Comparison of ENCODE assay signal across 26 cellular contexts in genomic region chr5:153520137-153520536, GRCh38. TPM values are rescaled to one million over a fixed set of nuclear protein-coding genes. Genes with fewer than 3 reads are reported as not detected.
"Had no signal": no experiment of that assay in that cellular context is flagged by ENCODE, and none has a peak within 500 bp of the region (broad histone marks: within the 10 kb centered on the region; RNA-seq: fewer than 3 reads in every experiment).

No MANE protein-coding gene starts in this region.

- ATAC-seq: activated CD8-positive, alpha-beta T cell treated with anti-CD3 and anti-CD28 coated beads, Interleukin-2, amount 10 ng/mL, durations not matched to agents 7 days and 5 days had no signal

- H3K9me3 Mint-ChIP-seq: T-helper 1 cell treated with Interleukin-12 subunit alpha and Interleukin-12 subunit beta and Interleukin-4 antibody, amounts not matched to agents 30 μg/mL and 1 μg/mL, for 36 hours had no signal

- H3K27ac ChIP-seq: adrenal gland, breast epithelium, Peyer's patch, RWPE1 had no signal

- H3K27me3 ChIP-seq: adrenal gland, breast epithelium, Peyer's patch had no signal

- H3K36me3 Mint-ChIP-seq: activated naive CD8-positive, alpha-beta T cell treated with anti-CD3 and anti-CD28 coated beads, Interleukin-2, amount 10 ng/mL, durations not matched to agents 7 days and 5 days had no signal

- H3K4me3 Mint-ChIP-seq: activated CD8-positive, alpha-beta T cell treated with anti-CD3 and anti-CD28 coated beads, Interleukin-2, amount 10 ng/mL, durations not matched to agents 7 days and 5 days; activated naive CD8-positive, alpha-beta T cell treated with anti-CD3 and anti-CD28 coated beads, Interleukin-2, amount 10 ng/mL, durations not matched to agents 7 days and 5 days; T-helper 1 cell treated with Interleukin-12 subunit alpha and Interleukin-12 subunit beta and Interleukin-4 antibody, amounts not matched to agents 30 μg/mL and 1 μg/mL, for 36 hours had no signal

- H3K4me3 ChIP-seq: adrenal gland, breast epithelium, Peyer's patch had no signal

- H3K4me1 ChIP-seq: breast epithelium, Peyer's patch had no signal

- H3K36me3 ChIP-seq: adrenal gland, breast epithelium, Peyer's patch had no signal

- H3K27ac Mint-ChIP-seq: activated CD8-positive, alpha-beta T cell treated with anti-CD3 and anti-CD28 coated beads, Interleukin-2, amount 10 ng/mL, durations not matched to agents 7 days and 5 days; activated naive CD8-positive, alpha-beta T cell treated with anti-CD3 and anti-CD28 coated beads, Interleukin-2, amount 10 ng/mL, durations not matched to agents 7 days and 5 days; T-helper 1 cell treated with Interleukin-12 subunit alpha and Interleukin-12 subunit beta and Interleukin-4 antibody, amounts not matched to agents 30 μg/mL and 1 μg/mL, for 36 hours had no signal

- H3K9me3 ChIP-seq: adrenal gland, breast epithelium, Peyer's patch had no signal

- H3K4me1 Mint-ChIP-seq: activated naive CD8-positive, alpha-beta T cell treated with anti-CD3 and anti-CD28 coated beads, Interleukin-2, amount 10 ng/mL, durations not matched to agents 7 days and 5 days had no signal

- DNase-seq: activated CD4-positive, alpha-beta T cell treated with anti-CD3 and anti-CD28 coated beads for 48 hours; activated CD4-positive, alpha-beta T cell treated with anti-CD3 and anti-CD28 coated beads, Interleukin-2, amount 50 U/mL, for 4 hours; activated CD4-positive, CD25-positive, alpha-beta regulatory T cell treated with anti-CD3 and anti-CD28 coated beads, Interleukin-2, amount 50 U/mL, for 72 hours; activated CD8-positive, alpha-beta memory T cell treated with anti-CD3 and anti-CD28 coated beads, Interleukin-2, amount 50 U/mL, for 48 hours; activated CD8-positive, alpha-beta T cell treated with anti-CD3 and anti-CD28 coated beads, Interleukin-2, amount 10 ng/mL, durations not matched to agents 7 days and 5 days; activated naive CD4-positive, alpha-beta T cell treated with anti-CD3 and anti-CD28 coated beads, Interleukin-2, amount 50 U/mL, for 16 hours; activated naive CD8-positive, alpha-beta T cell treated with anti-CD3 and anti-CD28 coated beads, Interleukin-2, amount 10 ng/mL, durations not matched to agents 7 days and 5 days; activated T-cell treated with anti-CD3 and anti-CD28 coated beads, Interleukin-2, amount 50 U/mL, for 1 hour; adrenal gland; anterior cingulate cortex; central memory CD4-positive, alpha-beta T cell; MM.1S; NCI-H1105; NCI-H1436; NCI-H1694 treated with DMSO at 0.1 percent for 48 hours; NCI-H2029 treated with DMSO at 0.1 percent for 48 hours; NCI-H345; NCI-H510A; NCI-H526 treated with DMSO at 0.1 percent for 48 hours; NK-92 treated with Interleukin-12 subunit alpha and Interleukin-12 subunit beta, amount 100 ng/mL, for 24 hours; Peyer's patch; Right ventricle myocardium superior had no signal

RNA-seq across cellular contexts. Expression of gene GRIA1, which starts 29.7 kb away (rescaled TPM):
- total RNA-seq: activated CD8-positive, alpha-beta T cell treated with anti-CD3 and anti-CD28 coated beads, Interleukin-2, amount 10 ng/mL, durations not matched to agents 7 days and 5 days; activated naive CD8-positive, alpha-beta T cell treated with anti-CD3 and anti-CD28 coated beads, Interleukin-2, amount 10 ng/mL, durations not matched to agents 7 days and 5 days; SK-MEL-5 had no signal
